In the genomic region with DNA sequence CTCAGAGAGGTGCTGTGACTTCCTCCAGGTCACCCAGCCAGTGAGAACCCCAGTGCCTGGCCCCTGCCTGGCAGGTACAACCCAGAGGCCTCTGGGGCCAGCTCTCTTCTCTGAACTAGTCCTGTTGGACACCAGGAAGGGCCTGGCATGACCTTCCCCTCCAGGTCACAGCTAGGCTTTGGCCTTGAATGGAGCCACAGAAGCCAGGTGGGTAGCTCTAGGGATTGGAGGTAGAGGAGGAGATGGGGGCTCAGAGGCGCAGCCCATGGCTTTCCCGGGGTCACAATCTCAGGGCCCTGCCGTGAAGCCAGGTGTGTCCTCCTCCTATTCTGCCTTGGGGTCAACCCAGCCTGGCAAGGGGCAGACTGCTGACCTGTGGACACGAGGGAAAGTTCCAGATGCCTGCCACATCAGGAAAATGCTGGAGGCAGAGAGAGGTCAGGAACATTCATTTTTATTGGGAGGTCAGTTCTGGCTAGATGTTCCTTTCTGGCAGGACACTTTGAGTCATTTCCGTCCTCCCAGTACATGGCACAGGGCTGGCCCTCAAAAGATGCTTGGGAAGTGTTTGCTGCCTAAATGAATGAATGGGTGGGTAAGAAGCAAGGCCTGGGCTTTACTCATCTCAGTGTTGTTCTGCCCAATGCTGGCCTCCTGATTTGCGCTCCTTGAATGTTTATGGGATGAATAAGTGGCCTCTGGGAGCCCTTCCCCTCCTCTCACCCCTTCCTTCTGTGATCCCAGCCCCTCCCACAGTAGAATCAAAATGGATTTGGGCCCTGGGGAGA, we compare ENCODE assay signal across 10 cellular contexts. TPM values are rescaled to one million over a fixed set of nuclear protein-coding genes. Genes with fewer than 3 reads are reported as not detected.
A peak's percentile ranks its signal among the peaks of the same experiment; 100 is the strongest.
DNase-seq lines count a peak whose midpoint lies in the region; ATAC-seq and TF ChIP-seq lines count a peak whose summit lies in the region.
"Had no signal": no experiment of that assay in that cellular context is flagged by ENCODE, and none has a peak within 500 bp of the region (broad histone marks: within the 10 kb centered on the region; RNA-seq: fewer than 3 reads in every experiment).

No MANE protein-coding gene starts in this region.

- TF ChIP-seq POLR2A in spleen (IDR thresholded peaks at IDR 0.05) = no peak
- TF ChIP-seq POLR2A in esophagus muscularis mucosa (IDR thresholded peaks at IDR 0.05; ENCODE audit: low read depth) = no peak

- H3K4me3 Mint-ChIP-seq in T-helper 17 cell = no peak overlapping the region

- intact Hi-C loops in left ventricle myocardium superior (cut with micrococcal nuclease) (no loop called here), spleen (cut with DNase I; ENCODE audit: low total_unique reads) (no loop called here), esophagus muscularis mucosa (cut with DNase I) (no loop called here)

- DNase-seq in activated T-cell treated with anti-CD3 and anti-CD28 coated beads, Interleukin-2, amount 50 U/mL, for 1 hour = peak; percentile 4
- DNase-seq in activated T-cell treated with anti-CD3 and anti-CD28 coated beads for 4 hours (no peak), T-helper 17 cell (peak in 2 of 3 donors; percentile 0 to 1), left ventricle myocardium superior (peak; percentile 16), spleen (peak; percentile 71), esophagus muscularis mucosa (ENCODE audit: extremely low spot score) (no peak), GM13977 (ENCODE audit: low spot score) (no peak), NCI-H2227 (lab: John Stamatoyannopoulos, UW; ENCODE audit: unreplicated experiment) (no peak)
- DNase-seq: MG63 had no signal

- TF ChIP-seq EP300 in esophagus muscularis mucosa (IDR thresholded peaks at IDR 0.05) = no peak

- H3K27ac Mint-ChIP-seq in T-helper 17 cell = no peak overlapping the region

- H3K27me3 Mint-ChIP-seq in T-helper 17 cell = peaks cover 35% of the 10 kb centered on the region

- H3K27me3 ChIP-seq in spleen (replicated peaks in 1 of 7) (peaks cover 0 to 30% (median 0%) of the 10 kb centered on the region in 7 donors), esophagus muscularis mucosa (peaks cover 0 to 34% (median 1%) of the 10 kb centered on the region in 4 donors)
- H3K27me3 ChIP-seq: MG63 had no signal

- 67 to 82% (median 69%) methylated on average over 3 to 6 of the region's 6 CpGs for WGBS in spleen, 5 donors
- 83% methylated on average over 6 of the region's 6 CpGs for WGBS in esophagus muscularis mucosa

- H3K4me1 ChIP-seq in spleen (peaks cover 0 to 89% (median 33%) of the 10 kb centered on the region in 6 donors), esophagus muscularis mucosa (peaks cover 0 to 2% (median 0%) of the 10 kb centered on the region in 4 donors)

- peaks cover 5% of the 10 kb centered on the region for H3K36me3 Mint-ChIP-seq in T-helper 17 cell (ENCODE audit: low read depth)

- TF ChIP-seq CTCF in spleen (IDR thresholded peaks at IDR 0.05 in 8 of 11, conservative IDR thresholded peaks at IDR 0.05 in 3 of 11) (no peak), esophagus muscularis mucosa (IDR thresholded peaks at IDR 0.05) (no peak), GM13977 (IDR thresholded peaks at IDR 0.05; ENCODE audit: extremely low read depth, insufficient read depth, missing control alignments) (no peak)

- no peaks in the 10 kb centered on the region for H3K4me1 Mint-ChIP-seq in T-helper 17 cell

- no peak for ATAC-seq in T-helper 17 cell
- ATAC-seq in left ventricle myocardium superior = no peak

- no peaks in the 10 kb centered on the region for H3K36me3 ChIP-seq in spleen
- no peaks in the 10 kb centered on the region for H3K36me3 ChIP-seq in esophagus muscularis mucosa
- H3K36me3 ChIP-seq: MG63 had no signal

- H3K4me3 ChIP-seq in spleen = no peak overlapping the region
- H3K4me3 ChIP-seq in esophagus muscularis mucosa = no peak overlapping the region
- H3K4me3 ChIP-seq: MG63, skin epidermis had no signal

- H3K9me3 ChIP-seq in T-helper 17 cell (ENCODE audit: control insufficient read depth, low read length, poor library complexity, severe bottlenecking) (no peaks in the 10 kb centered on the region), spleen (no peaks in the 10 kb centered on the region), esophagus muscularis mucosa (no peaks in the 10 kb centered on the region)
- H3K9me3 ChIP-seq: MG63 had no signal

- in situ Hi-C loops in GM13977 (cut with MboI; ENCODE audit: low pct_unique_long_range_greater_than_20kb, low sequenced_read_pairs, unreplicated experiment) = no loop called here

- H3K27ac ChIP-seq in spleen (peak overlapping the region; percentile 29 to 80 (median 74)), esophagus muscularis mucosa (replicated peaks in 1 of 4) (no peak overlapping the region)
- H3K27ac ChIP-seq: skin epidermis had no signal

RNA-seq across cellular contexts. Expression of gene FAM222A, which starts 25.4 kb away (rescaled TPM):
- total RNA-seq in T-helper 17 cell = 1 to 10 TPM; 1.3 to 2.0 TPM
- total RNA-seq in left ventricle myocardium superior = 25.7 TPM
- 10 to 100 TPM; 13.9 to 30.7 (median 21.5) TPM for total RNA-seq in spleen
- polyA plus RNA-seq in spleen = 1 to 10 TPM; 1.3 to 5.2 (median 2.1) TPM
- 1 to 10 TPM in 3 of 4 donors, under 1 TPM in 1; 0.42 to 3.8 (median 3.2) TPM for total RNA-seq in esophagus muscularis mucosa

Comparison
In these comparisons a context has a peak if more than half of its experiments do, and no peak if none do; other contexts are left out.
1. DNase-seq: peak in activated T-cell treated with anti-CD3 and anti-CD28 coated beads, Interleukin-2, amount 50 U/mL, for 1 hour (single experiment), T-helper 17 cell (2 of 3), left ventricle myocardium superior (single experiment) and spleen (single experiment); none in activated T-cell treated with anti-CD3 and anti-CD28 coated beads for 4 hours (single experiment), esophagus muscularis mucosa (single experiment), GM13977 (single experiment) and NCI-H2227 (single experiment).
2. H3K27ac ChIP-seq: peak in spleen (8 of 8); none in esophagus muscularis mucosa (0 of 4).